Comparison of ENCODE assay signal across 27 cellular contexts in genomic region chr16:4333308-4333638, GRCh38. TPM values are rescaled to one million over a fixed set of nuclear protein-coding genes. Genes with fewer than 3 reads are reported as not detected.
"Had no signal": no experiment of that assay in that cellular context is flagged by ENCODE, and none has a peak within 500 bp of the region (broad histone marks: within the 10 kb centered on the region; RNA-seq: fewer than 3 reads in every experiment).

No MANE protein-coding gene starts in this region.

- H3K4me1 ChIP-seq: colonic mucosa had no signal

- FAIRE-seq: endometrium, islet of Langerhans, keratinocyte had no signal

- H3K27ac Mint-ChIP-seq: dendritic cell treated with granulocyte-macrophage colony-stimulating factor and Interleukin-4, amounts not matched to agents 40 ng/mL and 50 ng/mL, for 4 days; effector memory CD8-positive, alpha-beta T cell; endodermal cell; naive thymus-derived CD4-positive, alpha-beta T cell had no signal

- H3K9me3 Mint-ChIP-seq: dendritic cell treated with granulocyte-macrophage colony-stimulating factor and Interleukin-4, amounts not matched to agents 40 ng/mL and 50 ng/mL, for 4 days; effector memory CD8-positive, alpha-beta T cell; endodermal cell; naive thymus-derived CD4-positive, alpha-beta T cell had no signal

- H3K9me3 ChIP-seq: colonic mucosa, esophagus squamous epithelium, gastrocnemius medialis, heart right ventricle, left lung, lower lobe of right lung had no signal

- H3K4me3 Mint-ChIP-seq: dendritic cell treated with granulocyte-macrophage colony-stimulating factor and Interleukin-4, amounts not matched to agents 40 ng/mL and 50 ng/mL, for 4 days; effector memory CD8-positive, alpha-beta T cell; endodermal cell; naive thymus-derived CD4-positive, alpha-beta T cell had no signal

- DNase-seq: colonic mucosa; cortex of kidney; effector CD8-positive, alpha-beta T cell; effector memory CD8-positive, alpha-beta T cell; endodermal cell; erythroblast; esophagus squamous epithelium; foreskin fibroblast; foreskin melanocyte; gastrocnemius medialis; glutamatergic neuron; head of caudate nucleus; heart right ventricle; hippocampal formation; left cardiac atrium; left lung; left ventricle myocardium superior; lower lobe of right lung; mesenchymal stem cell; midbrain; naive thymus-derived CD4-positive, alpha-beta T cell had no signal

- H3K36me3 Mint-ChIP-seq: naive thymus-derived CD4-positive, alpha-beta T cell had no signal

- ATAC-seq: effector memory CD8-positive, alpha-beta T cell; esophagus mucosa; gastrocnemius medialis; heart right ventricle; left cardiac atrium; left lung; left ventricle myocardium superior; lower lobe of right lung; naive thymus-derived CD4-positive, alpha-beta T cell had no signal

- H3K4me3 ChIP-seq: colonic mucosa, esophagus squamous epithelium, gastrocnemius medialis, heart right ventricle, left lung, lower lobe of right lung had no signal

- H3K36me3 ChIP-seq: colonic mucosa, gastrocnemius medialis had no signal

- H3K27ac ChIP-seq: colonic mucosa, epithelial cell of prostate, esophagus squamous epithelium, gastrocnemius medialis, heart right ventricle, left lung, lower lobe of right lung had no signal

- H3K27me3 ChIP-seq: colonic mucosa, gastrocnemius medialis, heart right ventricle had no signal

RNA-seq across cellular contexts. Expression of gene GLIS2, which starts 17.4 kb away (rescaled TPM):
- polyA plus RNA-seq: naive thymus-derived CD4-positive, alpha-beta T cell had no signal
